20 cellular contexts compared by ENCODE assay signal in genomic region chr4:40210776-40211175, GRCh38. TPM values are rescaled to one million over a fixed set of nuclear protein-coding genes. Genes with fewer than 3 reads are reported as not detected.
DNase-seq lines count a peak whose midpoint lies in the region; ATAC-seq, FAIRE-seq and TF ChIP-seq lines count a peak whose summit lies in the region.
"Had no signal": no experiment of that assay in that cellular context is flagged by ENCODE, and none has a peak within 500 bp of the region (broad histone marks: within the 10 kb centered on the region; RNA-seq: fewer than 3 reads in every experiment).

No MANE protein-coding gene starts in this region.

- H2AFZ ChIP-seq in Karpas-422 (ENCODE audit: low read length), result no peak overlapping the region

- H3K27ac ChIP-seq in Karpas-422 (ENCODE audit: low read length), result peak overlapping the region; percentile 48
- no peak overlapping the region for H3K27ac ChIP-seq in kidney (ENCODE audit: low read depth in 2 of 2, low read length in 2 of 2)
- H3K27ac ChIP-seq: HL-60, KMS-11 had no signal

- no peaks in the 10 kb centered on the region for H3K9me2 ChIP-seq in Karpas-422 (replicated peaks; ENCODE audit: insufficient read depth, low read length)

- H3K4me1 ChIP-seq in Karpas-422 (ENCODE audit: low read length), result peaks cover 88% of the 10 kb centered on the region
- no peaks in the 10 kb centered on the region for H3K4me1 ChIP-seq in kidney (ENCODE audit: control insufficient read depth in 1 of 2, insufficient read depth in 1 of 2, low read depth in 1 of 2, low read length in 2 of 2)

- no peaks in the 10 kb centered on the region for H3K9me3 ChIP-seq in Karpas-422 (ENCODE audit: low read length)
- no peaks in the 10 kb centered on the region for H3K9me3 ChIP-seq in kidney (ENCODE audit: control insufficient read depth in 1 of 2, low read length in 2 of 2)
- H3K9me3 ChIP-seq: Peyer's patch had no signal

- H3K36me3 Mint-ChIP-seq in activated CD4-positive, alpha-beta T cell treated with anti-CD3 and anti-CD28 coated beads, Interleukin-2, amount 10 ng/mL, durations not matched to agents 24 days and 14 days (ENCODE audit: low read depth), result peaks cover 76% of the 10 kb centered on the region
- H3K36me3 Mint-ChIP-seq in activated naive CD8-positive, alpha-beta T cell, result peaks cover 42% of the 10 kb centered on the region
- no peaks in the 10 kb centered on the region for H3K36me3 Mint-ChIP-seq in natural killer cell

- no peak for FAIRE-seq in kidney (lab: Jason Lieb, UNC)

- H4K20me1 ChIP-seq in Karpas-422 (ENCODE audit: insufficient read depth, low read depth, low read length), result peaks cover 8% of the 10 kb centered on the region; the same call in 1 of the 2 replicates

- H3K9me3 Mint-ChIP-seq in activated CD4-positive, alpha-beta T cell treated with anti-CD3 and anti-CD28 coated beads, Interleukin-2, amount 10 ng/mL, durations not matched to agents 24 days and 14 days, result no peaks in the 10 kb centered on the region
- no peaks in the 10 kb centered on the region for H3K9me3 Mint-ChIP-seq in activated naive CD8-positive, alpha-beta T cell (ENCODE audit: low read depth)
- no peaks in the 10 kb centered on the region for H3K9me3 Mint-ChIP-seq in natural killer cell

- peak overlapping the region; percentile 70 for H3K4me3 Mint-ChIP-seq in activated CD4-positive, alpha-beta T cell treated with anti-CD3 and anti-CD28 coated beads, Interleukin-2, amount 10 ng/mL, durations not matched to agents 24 days and 14 days
- H3K4me3 Mint-ChIP-seq in activated naive CD8-positive, alpha-beta T cell, result peak overlapping the region; percentile 88
- H3K4me3 Mint-ChIP-seq in natural killer cell, result peak overlapping the region; percentile 64

- H3K9ac ChIP-seq in Karpas-422 (ENCODE audit: low read length) (no peak overlapping the region), kidney (ENCODE audit: low read length in 2 of 2) (no peak overlapping the region)
- H3K9ac ChIP-seq: KMS-11 had no signal

- H3K27ac Mint-ChIP-seq in activated CD4-positive, alpha-beta T cell treated with anti-CD3 and anti-CD28 coated beads, Interleukin-2, amount 10 ng/mL, durations not matched to agents 24 days and 14 days, result peak overlapping the region; percentile 31
- peak overlapping the region; percentile 96 for H3K27ac Mint-ChIP-seq in activated naive CD8-positive, alpha-beta T cell
- H3K27ac Mint-ChIP-seq in natural killer cell, result peak overlapping the region; percentile 9 to 51

- H3K79me2 ChIP-seq in Karpas-422 (ENCODE audit: low read length), result peaks cover 100% of the 10 kb centered on the region

- peak overlapping the region; percentile 19 for H3K4me2 ChIP-seq in Karpas-422 (ENCODE audit: low read depth, low read length, poor library complexity, severe bottlenecking)
- H3K4me2 ChIP-seq: KMS-11 had no signal

- DNase-seq in activated CD4-positive, alpha-beta T cell treated with anti-CD3 and anti-CD28 coated beads, Interleukin-2, amount 10 ng/mL, durations not matched to agents 24 days and 14 days, result no peak
- DNase-seq in activated CD4-positive, alpha-beta T cell treated with anti-CD3 and anti-CD28 coated beads for 1 hour, result no peak
- DNase-seq in Karpas-422, result no peak
- no peak for DNase-seq in natural killer cell
- DNase-seq in kidney, result no peak
- no peak for DNase-seq in iPS-NIHi7 (ENCODE audit: extremely low spot score)
- no peak for DNase-seq in stimulated activated naive CD4-positive, alpha-beta T cell treated with Interleukin-2 at 50 U/mL for 16 hours (lab: John Stamatoyannopoulos, UW)
- DNase-seq: activated CD4-positive, alpha-beta T cell treated with anti-CD3 and anti-CD28 coated beads, Interleukin-2, amount 50 U/mL, for 1 hour; caudate nucleus; COR-L47; effector CD8-positive, alpha-beta T cell; left ventricle myocardium superior; NCI-H146; NCI-H524 treated with DMSO at 0.1 percent for 48 hours; Peyer's patch had no signal

- H3K36me3 ChIP-seq in Karpas-422 (ENCODE audit: insufficient read depth, low read length), result peaks cover 47% of the 10 kb centered on the region
- no peaks in the 10 kb centered on the region for H3K36me3 ChIP-seq in kidney (ENCODE audit: control insufficient read depth in 1 of 2, insufficient read depth in 2 of 2, low read length in 2 of 2)
- H3K36me3 ChIP-seq: Peyer's patch had no signal

- no peaks in the 10 kb centered on the region for H3K27me3 Mint-ChIP-seq in activated CD4-positive, alpha-beta T cell treated with anti-CD3 and anti-CD28 coated beads, Interleukin-2, amount 10 ng/mL, durations not matched to agents 24 days and 14 days
- no peaks in the 10 kb centered on the region for H3K27me3 Mint-ChIP-seq in activated naive CD8-positive, alpha-beta T cell
- no peaks in the 10 kb centered on the region for H3K27me3 Mint-ChIP-seq in natural killer cell (ENCODE audit: low read depth in 2 of 2)

- H3K4me1 Mint-ChIP-seq in activated CD4-positive, alpha-beta T cell treated with anti-CD3 and anti-CD28 coated beads, Interleukin-2, amount 10 ng/mL, durations not matched to agents 24 days and 14 days, result peaks cover 77% of the 10 kb centered on the region
- H3K4me1 Mint-ChIP-seq in activated naive CD8-positive, alpha-beta T cell (ENCODE audit: low read depth), result peaks cover 84% of the 10 kb centered on the region
- peaks cover 87 to 88% of the 10 kb centered on the region in 2 donors for H3K4me1 Mint-ChIP-seq in natural killer cell

- H3K4me3 ChIP-seq in Karpas-422 (ENCODE audit: low read length) (no peak overlapping the region), kidney (ENCODE audit: low read length in 2 of 2) (no peak overlapping the region)
- H3K4me3 ChIP-seq: Peyer's patch had no signal

- intact Hi-C loops in activated CD4-positive, alpha-beta T cell treated with anti-CD3 and anti-CD28 coated beads, Interleukin-2, amount 10 ng/mL, durations not matched to agents 24 days and 14 days (cut with micrococcal nuclease), result loop anchor here (1.0 kb wide), 1 partner anchor 8 kb away; no protein-coding TSS in a partner anchor
- intact Hi-C loops in natural killer cell (cut with micrococcal nuclease), result no loop called here
- intact Hi-C loops in kidney (cut with DNase I), result no loop called here

- TF ChIP-seq CTCF in natural killer cell (IDR thresholded peaks at IDR 0.05) (no peak), kidney (IDR thresholded peaks at IDR 0.05; ENCODE audit: borderline replicate concordance, extremely low read depth, insufficient read depth) (no peak)

- no peaks in the 10 kb centered on the region for H3K27me3 ChIP-seq in Karpas-422 (ENCODE audit: low read length)
- H3K27me3 ChIP-seq: Peyer's patch had no signal

- ATAC-seq in natural killer cell, result no peak
- ATAC-seq: left ventricle myocardium superior had no signal

RNA-seq across cellular contexts. Expression of gene RHOH, which starts 13.9 kb away (rescaled TPM):
- total RNA-seq in activated CD4-positive, alpha-beta T cell treated with anti-CD3 and anti-CD28 coated beads, Interleukin-2, amount 10 ng/mL, durations not matched to agents 24 days and 14 days, result 98.1 and 107 TPM in 2 replicates
- total RNA-seq in Karpas-422 (2014; rRNA removed; shearing (Covaris generic); ENCODE audit: low replicate concordance), result 39.5 and 68.4 TPM in 2 replicates
- total RNA-seq in natural killer cell, result 100 to 1,000 TPM; 195 to 233 (median 195) TPM
- 14.1 TPM for total RNA-seq in kidney
- polyA plus RNA-seq in kidney (ENCODE audit: insufficient read depth, low read depth, low replicate concordance), result 0.17 TPM
- total RNA-seq: myocyte, pulmonary artery endothelial cell had no signal

Comparison
In these comparisons a context has a peak if more than half of its experiments do, and no peak if none do; other contexts are left out.
1. H3K27ac Mint-ChIP-seq: peak in every context shown above with its lines; median percentile 96 in activated naive CD8-positive, alpha-beta T cell; 31 in activated CD4-positive, alpha-beta T cell treated with anti-CD3 and anti-CD28 coated beads, Interleukin-2, amount 10 ng/mL, durations not matched to agents 24 days and 14 days; 30 in natural killer cell.